Comparison of ENCODE assay signal across 4 cellular contexts in the genomic region with DNA sequence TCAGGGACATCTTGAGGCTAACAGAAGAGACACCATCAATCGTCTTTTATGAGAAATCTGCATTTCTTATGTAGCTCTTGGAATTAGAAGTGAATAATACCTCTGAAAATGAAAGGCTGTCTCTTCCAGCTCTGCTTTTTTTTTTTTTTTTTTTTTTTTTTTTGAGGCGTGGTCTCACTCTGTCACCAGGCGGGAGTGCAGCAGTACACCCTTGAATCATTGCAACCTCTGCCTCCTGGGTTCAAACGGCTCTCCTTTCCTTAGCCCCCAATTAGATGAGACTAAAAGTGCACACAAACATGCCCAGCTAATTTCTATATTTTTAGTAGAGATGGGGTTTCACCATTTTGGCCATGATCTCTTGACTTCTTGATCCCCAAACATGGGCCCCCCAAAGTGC. TPM values are rescaled to one million over a fixed set of nuclear protein-coding genes. Genes with fewer than 3 reads are reported as not detected.
"Had no signal": no experiment of that assay in that cellular context is flagged by ENCODE, and none has a peak within 500 bp of the region (broad histone marks: within the 10 kb centered on the region; RNA-seq: fewer than 3 reads in every experiment).

No MANE protein-coding gene starts in this region.

RNA-seq across cellular contexts. Expression of gene CDY2B, which starts 12.2 kb away (rescaled TPM):
- total RNA-seq: LHCN-M2, M059J, MCF 10A, NCI-H460 had no signal
